ENCODE assay signal across 36 cellular contexts in genomic region chr6:14783594-14783993, GRCh38.
"Had no signal": no experiment of that assay in that cellular context is flagged by ENCODE, and none has a peak within 500 bp of the region (broad histone marks: within the 10 kb centered on the region; RNA-seq: fewer than 3 reads in every experiment).

No MANE protein-coding gene starts in this region.

- H3K9me3 Mint-ChIP-seq: activated naive CD8-positive, alpha-beta T cell treated with anti-CD3 and anti-CD28 coated beads, Interleukin-2, amount 50 U/mL, for 24 hours had no signal

- FAIRE-seq: colon, endometrium, endothelial cell of umbilical vein had no signal

- H3K4me3 Mint-ChIP-seq: activated CD4-positive, alpha-beta memory T cell treated with anti-CD3 and anti-CD28 coated beads for 36 hours; activated CD4-positive, alpha-beta T cell treated with anti-CD3 and anti-CD28 coated beads for 36 hours; activated CD4-positive, alpha-beta T cell treated with anti-CD3 and anti-CD28 coated beads, Interleukin-2, amount 10 ng/mL, durations not matched to agents 24 days and 14 days; activated CD8-positive, alpha-beta memory T cell treated with anti-CD3 and anti-CD28 coated beads, Interleukin-2, amount 10 ng/mL, durations not matched to agents 7 days and 5 days; activated CD8-positive, alpha-beta T cell treated with anti-CD3 and anti-CD28 coated beads, Interleukin-2, amount 10 ng/mL, durations not matched to agents 7 days and 5 days; activated naive CD8-positive, alpha-beta T cell treated with anti-CD3 and anti-CD28 coated beads for 36 hours; activated naive CD8-positive, alpha-beta T cell treated with anti-CD3 and anti-CD28 coated beads, Interleukin-2, amount 50 U/mL, for 24 hours; activated T-helper 1 cell treated with anti-CD3 and anti-CD28 coated beads, Interleukin-12 subunit alpha, Interleukin-12 subunit beta, Interleukin-2, Interleukin-4 antibody, amounts not matched to agents 30 ng/mL and 10 ng/mL and 1 ng/mL, durations not matched to agents 14 hours and 24 hours and 36 hours; T-helper 17 cell had no signal

- H3K36me3 Mint-ChIP-seq: activated CD4-positive, alpha-beta memory T cell treated with anti-CD3 and anti-CD28 coated beads for 36 hours; activated naive CD8-positive, alpha-beta T cell treated with anti-CD3 and anti-CD28 coated beads for 36 hours had no signal

- H3K36me3 ChIP-seq: adrenal gland, esophagus squamous epithelium, gastroesophageal sphincter, heart right ventricle, WERI-Rb-1 had no signal

- H3K27ac ChIP-seq: adrenal gland, body of pancreas, epithelial cell of prostate, esophagus squamous epithelium, gastroesophageal sphincter, heart right ventricle, hepatocyte, WERI-Rb-1 had no signal

- H3K9me3 ChIP-seq: adrenal gland, body of pancreas, esophagus squamous epithelium, gastroesophageal sphincter, heart right ventricle had no signal

- ATAC-seq: activated CD4-positive, alpha-beta T cell treated with anti-CD3 and anti-CD28 coated beads for 36 hours; activated CD8-positive, alpha-beta memory T cell treated with anti-CD3 and anti-CD28 coated beads, Interleukin-2, amount 10 ng/mL, durations not matched to agents 7 days and 5 days; activated CD8-positive, alpha-beta T cell treated with anti-CD3 and anti-CD28 coated beads, Interleukin-2, amount 10 ng/mL, durations not matched to agents 7 days and 5 days; activated naive CD8-positive, alpha-beta T cell treated with anti-CD3 and anti-CD28 coated beads, Interleukin-2, amount 50 U/mL, for 24 hours; body of pancreas; gastroesophageal sphincter; heart right ventricle; T-helper 17 cell had no signal

- H3K27ac Mint-ChIP-seq: activated CD4-positive, alpha-beta memory T cell treated with anti-CD3 and anti-CD28 coated beads for 36 hours; activated CD4-positive, alpha-beta T cell treated with anti-CD3 and anti-CD28 coated beads for 36 hours; activated CD4-positive, alpha-beta T cell treated with anti-CD3 and anti-CD28 coated beads, Interleukin-2, amount 10 ng/mL, durations not matched to agents 24 days and 14 days; activated CD8-positive, alpha-beta memory T cell treated with anti-CD3 and anti-CD28 coated beads, Interleukin-2, amount 10 ng/mL, durations not matched to agents 7 days and 5 days; activated CD8-positive, alpha-beta T cell treated with anti-CD3 and anti-CD28 coated beads, Interleukin-2, amount 10 ng/mL, durations not matched to agents 7 days and 5 days; activated naive CD8-positive, alpha-beta T cell treated with anti-CD3 and anti-CD28 coated beads for 36 hours; activated naive CD8-positive, alpha-beta T cell treated with anti-CD3 and anti-CD28 coated beads, Interleukin-2, amount 50 U/mL, for 24 hours; activated T-helper 1 cell treated with anti-CD3 and anti-CD28 coated beads, Interleukin-12 subunit alpha, Interleukin-12 subunit beta, Interleukin-2, Interleukin-4 antibody, amounts not matched to agents 30 ng/mL and 10 ng/mL and 1 ng/mL, durations not matched to agents 14 hours and 24 hours and 36 hours; T-helper 17 cell had no signal

- DNase-seq: activated CD4-positive, alpha-beta memory T cell treated with anti-CD3 and anti-CD28 coated beads for 36 hours; activated CD4-positive, alpha-beta T cell treated with anti-CD3 and anti-CD28 coated beads for 36 hours; activated CD4-positive, alpha-beta T cell treated with anti-CD3 and anti-CD28 coated beads, Interleukin-2, amount 10 ng/mL, durations not matched to agents 24 days and 14 days; activated CD4-positive, CD25-positive, alpha-beta regulatory T cell; activated CD4-positive, CD25-positive, alpha-beta regulatory T cell treated with anti-CD3 and anti-CD28 coated beads, Interleukin-2, amount 50 U/mL, for 72 hours; activated CD8-positive, alpha-beta memory T cell treated with anti-CD3 and anti-CD28 coated beads, Interleukin-2, amount 10 ng/mL, durations not matched to agents 7 days and 5 days; activated CD8-positive, alpha-beta memory T cell treated with anti-CD3 and anti-CD28 coated beads, Interleukin-2, amount 50 U/mL, for 4 hours; activated CD8-positive, alpha-beta T cell treated with anti-CD3 and anti-CD28 coated beads, Interleukin-2, amount 10 ng/mL, durations not matched to agents 7 days and 5 days; activated effector memory CD4-positive, alpha-beta T cell treated with anti-CD3 and anti-CD28 coated beads, Interleukin-2, amount 50 U/mL, for 16 hours; activated naive CD4-positive, alpha-beta T cell treated with anti-CD3 and anti-CD28 coated beads, Interleukin-2, amount 50 U/mL, for 16 hours; activated naive CD4-positive, alpha-beta T cell treated with Interleukin-2 at 50 U/mL for 16 hours; activated naive CD8-positive, alpha-beta T cell treated with anti-CD3 and anti-CD28 coated beads for 36 hours; activated naive CD8-positive, alpha-beta T cell treated with anti-CD3 and anti-CD28 coated beads, Interleukin-2, amount 50 U/mL, for 24 hours; activated T-cell treated with anti-CD3 and anti-CD28 coated beads, Interleukin-2, amount 50 U/mL, for 1 hour; activated T-cell treated with anti-CD3 and anti-CD28 coated beads, Interleukin-2, amount 50 U/mL, for 48 hours; adrenal gland; amygdala; aorta; body of pancreas; caudate nucleus; cortex of kidney; dermis blood vessel endothelial cell; effector CD8-positive, alpha-beta T cell; esophagus squamous epithelium; foreskin melanocyte; heart right ventricle; T-helper 17 cell; T1000; WERI-Rb-1 had no signal

- H3K4me3 ChIP-seq: adrenal gland, body of pancreas, esophagus squamous epithelium, gastroesophageal sphincter, heart right ventricle, hepatocyte had no signal

- H3K27me3 ChIP-seq: adrenal gland, body of pancreas, esophagus squamous epithelium, gastroesophageal sphincter, heart right ventricle, hepatocyte had no signal

- H3K27me3 Mint-ChIP-seq: activated CD4-positive, alpha-beta memory T cell treated with anti-CD3 and anti-CD28 coated beads for 36 hours; activated CD4-positive, alpha-beta T cell treated with anti-CD3 and anti-CD28 coated beads for 36 hours; activated CD4-positive, alpha-beta T cell treated with anti-CD3 and anti-CD28 coated beads, Interleukin-2, amount 10 ng/mL, durations not matched to agents 24 days and 14 days; activated CD8-positive, alpha-beta memory T cell treated with anti-CD3 and anti-CD28 coated beads, Interleukin-2, amount 10 ng/mL, durations not matched to agents 7 days and 5 days; activated naive CD8-positive, alpha-beta T cell treated with anti-CD3 and anti-CD28 coated beads for 36 hours; activated naive CD8-positive, alpha-beta T cell treated with anti-CD3 and anti-CD28 coated beads, Interleukin-2, amount 50 U/mL, for 24 hours had no signal

- H3K4me1 ChIP-seq: adrenal gland, body of pancreas, gastroesophageal sphincter, heart right ventricle had no signal
